9 cellular contexts compared by ENCODE assay signal in genomic region chr12:53938276-53939140, GRCh38. TPM values are rescaled to one million over a fixed set of nuclear protein-coding genes. Genes with fewer than 3 reads are reported as not detected.
A peak's percentile ranks its signal among the peaks of the same experiment; 100 is the strongest.
DNase-seq lines count a peak whose midpoint lies in the region; ATAC-seq and TF ChIP-seq lines count a peak whose summit lies in the region.
"Had no signal": no experiment of that assay in that cellular context is flagged by ENCODE, and none has a peak within 500 bp of the region (broad histone marks: within the 10 kb centered on the region; RNA-seq: fewer than 3 reads in every experiment).

TSS of gene HOXC13 (plus strand) at chr12:53938831. CDS start at chr12:53938907, 76 bp downstream.

- H3K27me3 ChIP-seq in adipocyte (replicated peaks; ENCODE audit: control insufficient read depth, insufficient read depth, low read length) (peaks cover 76% of the 10 kb centered on the region), lower lobe of right lung (ENCODE audit: low read depth) (peaks cover 99% of the 10 kb centered on the region), upper lobe of right lung (peaks cover 100% of the 10 kb centered on the region)

- H3K36me3 ChIP-seq in adipocyte (ENCODE audit: control insufficient read depth, insufficient read depth, low read length, severe bottlenecking) (no peaks in the 10 kb centered on the region), lower lobe of right lung (no peaks in the 10 kb centered on the region), upper lobe of right lung (no peaks in the 10 kb centered on the region)
- H3K36me3 ChIP-seq: BLaER1 had no signal

- H3K9ac ChIP-seq in adipocyte (ENCODE audit: low read length) = peak within 1 kb of the TSS; percentile 77
- H3K9ac ChIP-seq: BLaER1 had no signal

- peaks cover 7% of the 10 kb centered on the region for H3K4me1 ChIP-seq in adipocyte (ENCODE audit: control insufficient read depth, insufficient read depth, low read length)
- no peaks in the 10 kb centered on the region for H3K4me1 ChIP-seq in lower lobe of right lung
- peaks cover 6% of the 10 kb centered on the region for H3K4me1 ChIP-seq in upper lobe of right lung
- H3K4me1 ChIP-seq: BLaER1 had no signal

- intact Hi-C loops in lower lobe of right lung (cut with DNase I) = no loop called here
- intact Hi-C loops in upper lobe of right lung (cut with DNase I) = no loop called here

- H3K4me3 ChIP-seq in adipocyte (ENCODE audit: low read length) (peak within 1 kb of the TSS; percentile 77), lower lobe of right lung (no peak within 1 kb of the TSS), upper lobe of right lung (no peak within 1 kb of the TSS)
- H3K4me3 ChIP-seq: BLaER1 had no signal

- H3K9me3 ChIP-seq in adipocyte (ENCODE audit: control insufficient read depth, low read length) = peaks cover 5% of the 10 kb centered on the region
- H3K9me3 ChIP-seq in lower lobe of right lung = no peaks in the 10 kb centered on the region
- H3K9me3 ChIP-seq in upper lobe of right lung = no peaks in the 10 kb centered on the region

- peak; percentile 28 to 50 for ATAC-seq in lower lobe of right lung
- peak; percentile 62 for ATAC-seq in upper lobe of right lung
- ATAC-seq in HG02678 (IDR thresholded peaks at IDR 0.05; ENCODE audit: unreplicated experiment) = no peak

- TF ChIP-seq CTCF in lower lobe of right lung (IDR thresholded peaks at IDR 0.05) (no peak), upper lobe of right lung (IDR thresholded peaks at IDR 0.05) (no peak)

- peak; percentile 53 for DNase-seq in activated CD4-positive, CD25-positive, alpha-beta regulatory T cell treated with anti-CD3 and anti-CD28 coated beads, Interleukin-2, amount 50 U/mL, for 72 hours
- no peak for DNase-seq in activated CD4-positive, CD25-positive, alpha-beta regulatory T cell (lab: John Stamatoyannopoulos, UW)
- DNase-seq in NCI-H2227 (lab: John Stamatoyannopoulos, UW; ENCODE audit: unreplicated experiment) (peak; percentile 97), adipocyte (ENCODE audit: low read depth) (no peak), lower lobe of right lung (no peak), upper lobe of right lung (peak; percentile 77), NCI-H1436 treated with DMSO at 0.1 percent for 48 hours (lab: John Stamatoyannopoulos, UW) (no peak)

- H3K27ac ChIP-seq in lower lobe of right lung (no peak within 1 kb of the TSS), upper lobe of right lung (no peak within 1 kb of the TSS)
- H3K27ac ChIP-seq: BLaER1 had no signal

RNA-seq across cellular contexts. Expression of gene HOXC13, which starts in this region (rescaled TPM):
- total RNA-seq in lower lobe of right lung (not detected), upper lobe of right lung (not detected)

Comparison
In these comparisons a context has a peak if more than half of its experiments do, and no peak if none do; other contexts are left out.
1. DNase-seq: peak in activated CD4-positive, CD25-positive, alpha-beta regulatory T cell treated with anti-CD3 and anti-CD28 coated beads, Interleukin-2, amount 50 U/mL, for 72 hours (single experiment) and NCI-H2227 (single experiment); none in activated CD4-positive, CD25-positive, alpha-beta regulatory T cell (0 of 4), adipocyte (single experiment), lower lobe of right lung (single experiment) and NCI-H1436 treated with DMSO at 0.1 percent for 48 hours (single experiment).
2. Peak in ATAC-seq in lower lobe of right lung; RNA of the gene not detected or under 1 TPM.
3. Peak in DNase-seq and ATAC-seq in upper lobe of right lung; RNA of the gene not detected or under 1 TPM.